8 cellular contexts compared by ENCODE assay signal in genomic region chr11:118620529-118621070, GRCh38. TPM values are rescaled to one million over a fixed set of nuclear protein-coding genes. Genes with fewer than 3 reads are reported as not detected.
DNase-seq lines count a peak whose midpoint lies in the region; ATAC-seq and TF ChIP-seq lines count a peak whose summit lies in the region.

No MANE protein-coding gene starts in this region.

- DNase-seq in AG04450 (ENCODE audit: low read depth, low spot score) (no peak), PC-3 (no peak), dorsolateral prefrontal cortex (peak in 2 of 10 donors; percentile 8 to 22), AG20443 (ENCODE audit: low spot score) (no peak), NCI-H1105 treated with DMSO at 0.1 percent for 48 hours (lab: John Stamatoyannopoulos, UW) (no peak)
- DNase-seq in stimulated activated naive CD4-positive, alpha-beta T cell treated with Interleukin-2 at 50 U/mL for 16 hours (lab: John Stamatoyannopoulos, UW) = no peak

- CTCF ChIA-PET in AG04450 (lab: Charles Lee) = no interaction called here
- CTCF ChIA-PET in PC-3 (lab: Charles Lee) = no interaction called here

- no peak for TF ChIP-seq CTCF in AG04450 (IDR thresholded peaks at IDR 0.05; ENCODE audit: low read depth, low read length)
- no peak for TF ChIP-seq CTCF in PC-3 (conservative IDR thresholded peaks at IDR 0.05; ENCODE audit: low read depth, low read length)
- TF ChIP-seq CTCF in dorsolateral prefrontal cortex (IDR thresholded peaks at IDR 0.05 in 54 of 56, conservative IDR thresholded peaks at IDR 0.05 in 2 of 56; ENCODE audit: low read depth in 1 of 56, partially characterized antibody in 56 of 56) = no peak

- H3K9me3 ChIP-seq in AG04450 (ENCODE audit: control insufficient read depth, insufficient read depth, low read length) = no peaks in the 10 kb centered on the region; the same call in 1 of the 2 replicates
- no peaks in the 10 kb centered on the region for H3K9me3 ChIP-seq in PC-3 (ENCODE audit: low read length)
- no peaks in the 10 kb centered on the region for H3K9me3 ChIP-seq in muscle layer of duodenum (ENCODE audit: control insufficient read depth in 1 of 2, low read length in 2 of 2)

- H3K9ac ChIP-seq in PC-3 (ENCODE audit: low read length) = peak overlapping the region; percentile 53

- no peaks in the 10 kb centered on the region for H4K20me1 ChIP-seq in PC-3 (ENCODE audit: low read length)

- H3K4me1 ChIP-seq in PC-3 (ENCODE audit: insufficient read depth, low read length) (peaks cover 61% of the 10 kb centered on the region), muscle layer of duodenum (ENCODE audit: control insufficient read depth in 1 of 2, insufficient read depth in 2 of 2, low read length in 2 of 2) (peaks cover 36 to 75% of the 10 kb centered on the region in 2 donors)

- H3K27ac ChIP-seq in AG04450 (ENCODE audit: low read depth, low read length) (peak overlapping the region; percentile 86), PC-3 (ENCODE audit: low read length) (peak overlapping the region; percentile 20; the same call in 1 of the 2 replicates), dorsolateral prefrontal cortex (peak overlapping the region; percentile 29 to 98 (median 92)), muscle layer of duodenum (ENCODE audit: low read length) (peak overlapping the region; percentile 67)

- TSS peak; percentile 20 for BruUV-seq in PC-3 (replicated peaks; lab: Mats Ljungman, UMichigan)

- no peaks in the 10 kb centered on the region for H3F3A ChIP-seq in PC-3 (ENCODE audit: low read length, unreplicated experiment)

- H3K27me3 ChIP-seq in AG04450 (ENCODE audit: control insufficient read depth, insufficient read depth, low read length) (no peaks in the 10 kb centered on the region), PC-3 (ENCODE audit: low read length) (no peaks in the 10 kb centered on the region), dorsolateral prefrontal cortex (no peaks in the 10 kb centered on the region), muscle layer of duodenum (ENCODE audit: low read depth, low read length) (no peaks in the 10 kb centered on the region)

- intact Hi-C loops in PC-3 (cut with micrococcal nuclease) (no loop called here), dorsolateral prefrontal cortex (cut with DNase I) (no loop called here)

- ATAC-seq in PC-3 (no peak), HG02571 (IDR thresholded peaks at IDR 0.05; ENCODE audit: unreplicated experiment) (no peak)

- H3K4me2 ChIP-seq in PC-3 (ENCODE audit: low read length) = peak overlapping the region; percentile 89

- peak overlapping the region; percentile 85 for H3K4me3 ChIP-seq in AG04450 (ENCODE audit: low read depth, low read length)
- H3K4me3 ChIP-seq in PC-3 (ENCODE audit: low read length) = peak overlapping the region; percentile 75
- peak overlapping the region; percentile 43 to 77 (median 65) for H3K4me3 ChIP-seq in dorsolateral prefrontal cortex
- peak overlapping the region; percentile 48 to 55 for H3K4me3 ChIP-seq in muscle layer of duodenum (ENCODE audit: low read depth in 1 of 2, low read length in 2 of 2)

- peak overlapping the region; percentile 77 for H2AFZ ChIP-seq in PC-3 (ENCODE audit: low read length)

- H3K9me2 ChIP-seq in PC-3 (replicated peaks; ENCODE audit: low read length) = no peaks in the 10 kb centered on the region

- H3K79me2 ChIP-seq in PC-3 (ENCODE audit: low read length) = peaks cover 13% of the 10 kb centered on the region

- POLR2A ChIA-PET in AG04450 (lab: Yijun Ruan, JAX) = interaction anchor here (0.7 to 7.8 kb wide), 3 partner anchors 14 to 26 kb away, joined by 3 to 140 read pairs (median 54); partner anchors contain the start of gene PHLDB1
- POLR2A ChIA-PET in PC-3 (lab: Charles Lee; ENCODE audit: unreplicated experiment) = interaction anchor here (0.7 kb wide), 1 partner anchor 8 kb away, joined by 3 read pairs; no protein-coding TSS in a partner anchor

- no peaks in the 10 kb centered on the region; the same call in 1 of the 2 replicates for H3K36me3 ChIP-seq in PC-3 (ENCODE audit: low read depth, low read length)
- peaks cover 13 to 60% of the 10 kb centered on the region in 2 donors for H3K36me3 ChIP-seq in muscle layer of duodenum (ENCODE audit: control insufficient read depth in 1 of 2, insufficient read depth in 2 of 2, low read length in 2 of 2)

RNA-seq across cellular contexts. Expression of gene PHLDB1, which starts 13.2 kb away (rescaled TPM):
- polyA plus RNA-seq in AG04450 (2011; rRNA removed) = 83.0 and 97.6 TPM in 2 replicates
- polyA minus RNA-seq in AG04450 (2011; rRNA and poly(A)+ RNA removed) = 122 and 164 TPM in 2 replicates
- total RNA-seq in PC-3 (2014; rRNA removed) = 36.1 and 37.1 TPM in 2 replicates
- 100 to 1,000 TPM in 117 of 120 experiments, 10 to 100 TPM in 3; 68.2 to 983 (median 256) TPM for total RNA-seq in dorsolateral prefrontal cortex

RNA-seq across cellular contexts. Expression of gene ARCN1, which starts 48.4 kb away (rescaled TPM):
- 303 and 387 TPM in 2 replicates for polyA plus RNA-seq in AG04450 (2011; rRNA removed)
- polyA minus RNA-seq in AG04450 (2011; rRNA and poly(A)+ RNA removed) = 165 and 229 TPM in 2 replicates
- total RNA-seq in PC-3 (2014; rRNA removed) = 122 and 132 TPM in 2 replicates
- 100 to 1,000 TPM in 36 of 120 experiments, 10 to 100 TPM in 84; 67.9 to 122 (median 95.9) TPM for total RNA-seq in dorsolateral prefrontal cortex

RNA-seq across cellular contexts. Expression of gene IFT46, which starts 54.9 kb away (rescaled TPM):
- polyA plus RNA-seq in AG04450 (2011; rRNA removed) = 40.8 and 57.2 TPM in 2 replicates
- polyA minus RNA-seq in AG04450 (2011; rRNA and poly(A)+ RNA removed) = 25.8 and 26.3 TPM in 2 replicates
- total RNA-seq in PC-3 (2014; rRNA removed) = 32.9 and 35.2 TPM in 2 replicates
- total RNA-seq in dorsolateral prefrontal cortex = 10 to 100 TPM; 28.5 to 49.1 (median 37.4) TPM

RNA-seq across cellular contexts. Expression of gene TREH, which starts 58.9 kb away (rescaled TPM):
- polyA plus RNA-seq in AG04450 (2011; rRNA removed) = not detected in 2 replicates
- not detected in 2 replicates for polyA minus RNA-seq in AG04450 (2011; rRNA and poly(A)+ RNA removed)
- not detected in 2 replicates for total RNA-seq in PC-3 (2014; rRNA removed)
- not detected for total RNA-seq in dorsolateral prefrontal cortex

Comparison
In these comparisons a context has a peak if more than half of its experiments do, and no peak if none do; other contexts are left out.
1. H3K27ac ChIP-seq: peak in every context shown above with its lines; median percentile 92 in dorsolateral prefrontal cortex; 86 in AG04450; 67 in muscle layer of duodenum; 20 in PC-3.